ENCODE assay signal across 14 cellular contexts in the genomic region with DNA sequence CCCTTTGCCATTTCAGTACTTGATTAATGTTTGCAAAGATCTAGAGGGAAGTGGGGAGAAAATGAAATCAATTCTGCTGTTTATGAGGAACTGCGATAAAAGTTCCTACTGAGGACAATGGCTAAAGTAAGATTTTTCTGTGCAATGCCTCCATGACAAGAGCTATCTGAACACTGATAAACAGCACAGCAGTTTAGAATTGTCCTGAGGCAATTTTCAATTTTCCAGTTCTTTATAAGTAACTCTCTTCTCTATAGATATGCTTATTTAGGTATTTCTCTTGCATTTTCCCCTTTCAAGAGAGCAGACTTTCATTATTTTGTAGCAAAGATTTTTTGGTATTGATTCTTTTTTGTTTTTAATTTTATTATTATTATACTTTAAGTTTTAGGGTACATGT. TPM values are rescaled to one million over a fixed set of nuclear protein-coding genes. Genes with fewer than 3 reads are reported as not detected.
DNase-seq lines count a peak whose midpoint lies in the region; ATAC-seq, FAIRE-seq and TF ChIP-seq lines count a peak whose summit lies in the region.
"Had no signal": no experiment of that assay in that cellular context is flagged by ENCODE, and none has a peak within 500 bp of the region (broad histone marks: within the 10 kb centered on the region; RNA-seq: fewer than 3 reads in every experiment).

No MANE protein-coding gene starts in this region.

- BruUV-seq in PC-3 (replicated peaks; lab: Mats Ljungman, UMichigan) = no TSS peak

- no peaks in the 10 kb centered on the region for H3K36me3 Mint-ChIP-seq in effector memory CD8-positive, alpha-beta T cell (ENCODE audit: insufficient read depth)
- H3K36me3 Mint-ChIP-seq: CD14-positive monocyte; CD8-positive, alpha-beta memory T cell had no signal

- peak overlapping the region; percentile 68 for H3K9ac ChIP-seq in PC-3 (ENCODE audit: low read length)

- TF ChIP-seq CTCF in PC-3 (conservative IDR thresholded peaks at IDR 0.05; ENCODE audit: low read depth, low read length) = no peak

- intact Hi-C loops in PC-3 (cut with micrococcal nuclease) (no loop called here), posterior vena cava (cut with DNase I) (no loop called here)

- no peaks in the 10 kb centered on the region for H3K9me3 Mint-ChIP-seq in effector memory CD8-positive, alpha-beta T cell

- H3K4me1 ChIP-seq in PC-3 (ENCODE audit: insufficient read depth, low read length) = peaks cover 35% of the 10 kb centered on the region

- no peaks in the 10 kb centered on the region for H3K36me3 ChIP-seq in PC-3 (ENCODE audit: low read depth, low read length)

- no peak overlapping the region for H3K4me3 Mint-ChIP-seq in effector memory CD8-positive, alpha-beta T cell
- H3K4me3 Mint-ChIP-seq: CD8-positive, alpha-beta memory T cell; H9 had no signal

- ATAC-seq in PC-3 = no peak
- ATAC-seq in effector memory CD8-positive, alpha-beta T cell (replicated peaks) = no peak

- DNase-seq in GM12891 (ENCODE audit: insufficient read length, low spot score) = no peak
- DNase-seq in PC-3 = no peak
- DNase-seq in epithelial cell of prostate (ENCODE audit: low read depth, low spot score) = no peak
- DNase-seq in effector memory CD8-positive, alpha-beta T cell = no peak
- DNase-seq in posterior vena cava (ENCODE audit: low spot score) = no peak
- no peak for DNase-seq in NCI-H1694 treated with DMSO at 0.1 percent for 48 hours (lab: John Stamatoyannopoulos, UW)
- DNase-seq in stimulated activated CD4-positive, alpha-beta T cell treated with anti-CD3 and anti-CD28 coated beads, Interleukin-2, amount 100 ng/mL, for 24 hours = no peak
- DNase-seq: Caco-2; CD8-positive, alpha-beta memory T cell; GF-D8; GOT3; H9 had no signal

- H2AFZ ChIP-seq in PC-3 (ENCODE audit: low read length) = no peak overlapping the region

- H3K27me3 Mint-ChIP-seq in effector memory CD8-positive, alpha-beta T cell = no peaks in the 10 kb centered on the region

- TF ChIP-seq POLR2A in GM12891 (IDR thresholded peaks at IDR 0.05; ENCODE audit: low read depth, low read length) = no peak

- peaks cover 6 to 12% of the 10 kb centered on the region in 2 donors for H3K4me1 Mint-ChIP-seq in effector memory CD8-positive, alpha-beta T cell (ENCODE audit: low read depth in 2 of 2)

- H3K4me3 ChIP-seq in PC-3 (ENCODE audit: low read length) = no peak overlapping the region

- H3K27ac Mint-ChIP-seq in effector memory CD8-positive, alpha-beta T cell = no peak overlapping the region
- H3K27ac Mint-ChIP-seq: CD14-positive monocyte; CD8-positive, alpha-beta memory T cell; H9 had no signal

- H3K9me3 ChIP-seq in PC-3 (ENCODE audit: low read length) = no peaks in the 10 kb centered on the region
- H3K9me3 ChIP-seq: Caco-2 had no signal

- no peaks in the 10 kb centered on the region for H3K79me2 ChIP-seq in PC-3 (ENCODE audit: low read length)

- no peak for FAIRE-seq in GM12891 (lab: Jason Lieb, UNC)

- no peaks in the 10 kb centered on the region for H3K27me3 ChIP-seq in PC-3 (ENCODE audit: low read length)

- CTCF ChIA-PET in PC-3 (lab: Charles Lee) = no interaction called here

- H4K20me1 ChIP-seq in PC-3 (ENCODE audit: low read length) = no peaks in the 10 kb centered on the region

- peak overlapping the region; percentile 44 for H3K4me2 ChIP-seq in PC-3 (ENCODE audit: low read length)

- H3K27ac ChIP-seq in PC-3 (ENCODE audit: low read length) (peak overlapping the region; percentile 96), epithelial cell of prostate (peak overlapping the region; percentile 86)
- H3K27ac ChIP-seq: HL-60 had no signal

- H3K9me2 ChIP-seq in PC-3 (replicated peaks; ENCODE audit: low read length) = no peaks in the 10 kb centered on the region

- no peaks in the 10 kb centered on the region for H3F3A ChIP-seq in PC-3 (ENCODE audit: low read length, unreplicated experiment)

- POLR2A ChIA-PET in PC-3 (lab: Charles Lee; ENCODE audit: unreplicated experiment) = no interaction called here

TF ChIP-seq in GM12891, 5 proteins besides CTCF, POLR2A, EP300 and RAD21:
- TF ChIP-seq POU2F2 (IDR thresholded peaks at IDR 0.05; ENCODE audit: low read depth, low read length) = no peak
- peak; percentile 26; the same call in 1 of the 2 replicates for TF ChIP-seq SPI1 (IDR thresholded peaks at IDR 0.05; ENCODE audit: low read depth, low read length)

RNA-seq across cellular contexts. Expression of a gene that starts 34.6 kb away (rescaled TPM):
- polyA plus RNA-seq in GM12891 (2012; ENCODE audit: low read depth, missing spikeins) = 1.1 TPM
- 10.7 and 17.5 TPM in 2 replicates for total RNA-seq in PC-3 (2014; rRNA removed)
- total RNA-seq in posterior vena cava = 1 to 10 TPM; 5.5 to 7.1 TPM
